Comparison of ENCODE assay signal across 1 cellular context in genomic region chr17:2400877-2401425, GRCh38.
A peak's percentile ranks its signal among the peaks of the same experiment; 100 is the strongest.
TF ChIP-seq lines count a peak whose summit lies in the region.

TSS of gene MNT (minus strand) at chr17:2401060. CDS start at chr17:2400712, 348 bp downstream.

TF ChIP-seq in HepG2, 621 proteins besides CTCF, POLR2A, EP300 and RAD21 (continued from another document and continues in another):
- TF ChIP-seq, protein P1, sequence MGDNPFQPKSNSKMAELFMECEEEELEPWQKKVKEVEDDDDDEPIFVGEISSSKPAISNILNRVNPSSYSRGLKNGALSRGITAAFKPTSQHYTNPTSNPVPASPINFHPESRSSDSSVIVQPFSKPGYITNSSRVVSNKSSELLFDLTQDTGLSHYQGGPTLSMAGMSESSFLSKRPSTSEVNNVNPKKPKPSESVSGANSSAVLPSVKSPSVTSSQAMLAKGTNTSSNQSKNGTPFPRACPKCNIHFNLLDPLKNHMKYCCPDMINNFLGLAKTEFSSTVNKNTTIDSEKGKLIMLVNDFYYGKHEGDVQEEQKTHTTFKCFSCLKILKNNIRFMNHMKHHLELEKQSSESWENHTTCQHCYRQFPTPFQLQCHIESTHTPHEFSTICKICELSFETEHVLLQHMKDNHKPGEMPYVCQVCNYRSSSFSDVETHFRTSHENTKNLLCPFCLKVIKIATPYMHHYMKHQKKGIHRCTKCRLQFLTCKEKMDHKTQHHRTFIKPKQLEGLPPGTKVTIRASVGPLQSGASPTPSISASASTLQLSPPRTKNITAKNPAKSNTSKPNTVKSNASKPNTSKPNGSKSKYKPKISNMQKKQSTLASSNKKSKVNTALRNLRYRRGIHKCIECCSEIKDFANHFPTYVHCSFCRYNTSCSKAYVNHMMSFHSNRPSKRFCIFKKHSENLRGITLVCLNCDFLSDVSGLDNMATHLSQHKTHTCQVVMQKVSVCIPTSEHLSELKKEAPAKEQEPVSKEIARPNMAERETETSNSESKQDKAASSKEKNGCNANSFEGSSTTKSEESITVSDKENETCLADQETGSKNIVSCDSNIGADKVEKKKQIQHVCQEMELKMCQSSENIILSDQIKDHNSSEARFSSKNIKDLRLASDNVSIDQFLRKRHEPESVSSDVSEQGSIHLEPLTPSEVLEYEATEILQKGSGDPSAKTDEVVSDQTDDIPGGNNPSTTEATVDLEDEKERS (CRISPR knock-in tag; IDR thresholded peaks at IDR 0.05), result no peak
- TF ChIP-seq, protein P2, sequence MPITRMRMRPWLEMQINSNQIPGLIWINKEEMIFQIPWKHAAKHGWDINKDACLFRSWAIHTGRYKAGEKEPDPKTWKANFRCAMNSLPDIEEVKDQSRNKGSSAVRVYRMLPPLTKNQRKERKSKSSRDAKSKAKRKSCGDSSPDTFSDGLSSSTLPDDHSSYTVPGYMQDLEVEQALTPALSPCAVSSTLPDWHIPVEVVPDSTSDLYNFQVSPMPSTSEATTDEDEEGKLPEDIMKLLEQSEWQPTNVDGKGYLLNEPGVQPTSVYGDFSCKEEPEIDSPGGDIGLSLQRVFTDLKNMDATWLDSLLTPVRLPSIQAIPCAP (CRISPR knock-in tag; IDR thresholded peaks at IDR 0.05; ENCODE audit: low read depth), result no peak
- TF ChIP-seq ZZZ3 (CRISPR knock-in tag; IDR thresholded peaks at IDR 0.05; ENCODE audit: borderline replicate concordance), result no peak
- TF ChIP-seq ZNF292 (CRISPR knock-in tag; IDR thresholded peaks at IDR 0.05; ENCODE audit: borderline replicate concordance, low read depth), result no peak
- no peak for TF ChIP-seq ZNF75D (CRISPR knock-in tag; IDR thresholded peaks at IDR 0.05; ENCODE audit: borderline replicate concordance)
- no peak for TF ChIP-seq CC2D1A (CRISPR knock-in tag; IDR thresholded peaks at IDR 0.05)
- TF ChIP-seq GABPA (IDR thresholded peaks at IDR 0.05; ENCODE audit: low read depth, low read length), result 0 out of 2 replicates have a peak, but pooled peaks have one; percentile 3
- no peak for TF ChIP-seq GABPA (CRISPR knock-in tag; IDR thresholded peaks at IDR 0.05; ENCODE audit: low read depth)
- TF ChIP-seq NFRKB (IDR thresholded peaks at IDR 0.05), result peak; percentile 83
- no peak for TF ChIP-seq ZNF12 (CRISPR knock-in tag; IDR thresholded peaks at IDR 0.05)
- no peak for TF ChIP-seq SPEN (CRISPR knock-in tag; IDR thresholded peaks at IDR 0.05; ENCODE audit: low read depth)
- TF ChIP-seq ZNF333 (CRISPR knock-in tag; IDR thresholded peaks at IDR 0.05; ENCODE audit: borderline replicate concordance), result no peak
- TF ChIP-seq ZBTB42 (CRISPR knock-in tag; IDR thresholded peaks at IDR 0.05), result no peak
- TF ChIP-seq, protein P3, sequence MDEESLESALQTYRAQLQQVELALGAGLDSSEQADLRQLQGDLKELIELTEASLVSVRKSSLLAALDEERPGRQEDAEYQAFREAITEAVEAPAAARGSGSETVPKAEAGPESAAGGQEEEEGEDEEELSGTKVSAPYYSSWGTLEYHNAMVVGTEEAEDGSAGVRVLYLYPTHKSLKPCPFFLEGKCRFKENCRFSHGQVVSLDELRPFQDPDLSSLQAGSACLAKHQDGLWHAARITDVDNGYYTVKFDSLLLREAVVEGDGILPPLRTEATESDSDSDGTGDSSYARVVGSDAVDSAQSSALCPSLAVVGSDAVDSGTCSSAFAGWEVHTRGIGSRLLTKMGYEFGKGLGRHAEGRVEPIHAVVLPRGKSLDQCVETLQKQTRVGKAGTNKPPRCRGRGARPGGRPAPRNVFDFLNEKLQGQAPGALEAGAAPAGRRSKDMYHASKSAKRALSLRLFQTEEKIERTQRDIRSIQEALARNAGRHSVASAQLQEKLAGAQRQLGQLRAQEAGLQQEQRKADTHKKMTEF (CRISPR knock-in tag; IDR thresholded peaks at IDR 0.05), result no peak; the same call in 1 of the 2 replicates
- TF ChIP-seq, protein P4, sequence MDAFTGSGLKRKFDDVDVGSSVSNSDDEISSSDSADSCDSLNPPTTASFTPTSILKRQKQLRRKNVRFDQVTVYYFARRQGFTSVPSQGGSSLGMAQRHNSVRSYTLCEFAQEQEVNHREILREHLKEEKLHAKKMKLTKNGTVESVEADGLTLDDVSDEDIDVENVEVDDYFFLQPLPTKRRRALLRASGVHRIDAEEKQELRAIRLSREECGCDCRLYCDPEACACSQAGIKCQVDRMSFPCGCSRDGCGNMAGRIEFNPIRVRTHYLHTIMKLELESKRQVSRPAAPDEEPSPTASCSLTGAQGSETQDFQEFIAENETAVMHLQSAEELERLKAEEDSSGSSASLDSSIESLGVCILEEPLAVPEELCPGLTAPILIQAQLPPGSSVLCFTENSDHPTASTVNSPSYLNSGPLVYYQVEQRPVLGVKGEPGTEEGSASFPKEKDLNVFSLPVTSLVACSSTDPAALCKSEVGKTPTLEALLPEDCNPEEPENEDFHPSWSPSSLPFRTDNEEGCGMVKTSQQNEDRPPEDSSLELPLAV (CRISPR knock-in tag; conservative IDR thresholded peaks at IDR 0.05; ENCODE audit: low read depth), result no peak
- TF ChIP-seq, protein P5, sequence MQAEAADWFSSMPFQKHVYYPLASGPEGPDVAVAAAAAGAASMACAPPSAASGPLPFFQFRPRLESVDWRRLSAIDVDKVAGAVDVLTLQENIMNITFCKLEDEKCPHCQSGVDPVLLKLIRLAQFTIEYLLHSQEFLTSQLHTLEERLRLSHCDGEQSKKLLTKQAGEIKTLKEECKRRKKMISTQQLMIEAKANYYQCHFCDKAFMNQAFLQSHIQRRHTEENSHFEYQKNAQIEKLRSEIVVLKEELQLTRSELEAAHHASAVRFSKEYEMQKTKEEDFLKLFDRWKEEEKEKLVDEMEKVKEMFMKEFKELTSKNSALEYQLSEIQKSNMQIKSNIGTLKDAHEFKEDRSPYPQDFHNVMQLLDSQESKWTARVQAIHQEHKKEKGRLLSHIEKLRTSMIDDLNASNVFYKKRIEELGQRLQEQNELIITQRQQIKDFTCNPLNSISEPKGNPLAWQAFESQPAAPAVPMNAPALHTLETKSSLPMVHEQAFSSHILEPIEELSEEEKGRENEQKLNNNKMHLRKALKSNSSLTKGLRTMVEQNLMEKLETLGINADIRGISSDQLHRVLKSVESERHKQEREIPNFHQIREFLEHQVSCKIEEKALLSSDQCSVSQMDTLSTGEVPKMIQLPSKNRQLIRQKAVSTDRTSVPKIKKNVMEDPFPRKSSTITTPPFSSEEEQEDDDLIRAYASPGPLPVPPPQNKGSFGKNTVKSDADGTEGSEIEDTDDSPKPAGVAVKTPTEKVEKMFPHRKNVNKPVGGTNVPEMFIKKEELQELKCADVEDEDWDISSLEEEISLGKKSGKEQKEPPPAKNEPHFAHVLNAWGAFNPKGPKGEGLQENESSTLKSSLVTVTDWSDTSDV (CRISPR knock-in tag; IDR thresholded peaks at IDR 0.05), result 0 out of 2 replicates have a peak, but pooled peaks have one; percentile 40
- TF ChIP-seq ZMAT3 (CRISPR knock-in tag; conservative IDR thresholded peaks at IDR 0.05), result no peak
- TF ChIP-seq GATAD2A (CRISPR knock-in tag; IDR thresholded peaks at IDR 0.05), result peak; percentile 62
- no peak for TF ChIP-seq KLF13 (CRISPR knock-in tag; IDR thresholded peaks at IDR 0.05)
- no peak for TF ChIP-seq REXO4 (CRISPR knock-in tag; IDR thresholded peaks at IDR 0.05; ENCODE audit: borderline replicate concordance)
- TF ChIP-seq MED1 (CRISPR knock-in tag; IDR thresholded peaks at IDR 0.05), result peak; percentile 26
- TF ChIP-seq NR2C2 (CRISPR knock-in tag; IDR thresholded peaks at IDR 0.05; ENCODE audit: borderline replicate concordance), result peak; percentile 45; the same call in 1 of the 2 replicates
- 0 out of 2 replicates have a peak, but pooled peaks have one; percentile 21 for TF ChIP-seq MXD1 (CRISPR knock-in tag; IDR thresholded peaks at IDR 0.05)
- TF ChIP-seq SAFB2 (CRISPR knock-in tag; IDR thresholded peaks at IDR 0.05; ENCODE audit: borderline replicate concordance, low read depth), result peak; percentile 23; the same call in 1 of the 2 replicates
- no peak for TF ChIP-seq NFKB2 (CRISPR knock-in tag; IDR thresholded peaks at IDR 0.05; ENCODE audit: borderline replicate concordance)
- peak; percentile 72 for TF ChIP-seq HNRNPLL (IDR thresholded peaks at IDR 0.05; ENCODE audit: low read depth, low read length, poor library complexity, severe bottlenecking)
- TF ChIP-seq ZHX2 (IDR thresholded peaks at IDR 0.05; ENCODE audit: low read depth), result peak; percentile 71; the same call in 1 of the 2 replicates
- no peak for TF ChIP-seq ZHX2 (CRISPR knock-in tag; IDR thresholded peaks at IDR 0.05; ENCODE audit: borderline replicate concordance)
- TF ChIP-seq ZMYM3 (CRISPR knock-in tag; IDR thresholded peaks at IDR 0.05), result no peak
- peak; percentile 42; the same call in 1 of the 2 replicates for TF ChIP-seq ZNF816 (CRISPR knock-in tag; IDR thresholded peaks at IDR 0.05; ENCODE audit: borderline replicate concordance)
- peak; percentile 33; the same call in 1 of the 2 replicates for TF ChIP-seq SRF (IDR thresholded peaks at IDR 0.05; ENCODE audit: low read depth, low read length)
- peak; percentile 99 for TF ChIP-seq MAZ (IDR thresholded peaks at IDR 0.05; ENCODE audit: borderline replicate concordance, low read depth, low read length)
- peak; percentile 86 for TF ChIP-seq MAZ (CRISPR knock-in tag; IDR thresholded peaks at IDR 0.05; ENCODE audit: low read depth)
- no peak for TF ChIP-seq THYN1 (CRISPR knock-in tag; IDR thresholded peaks at IDR 0.05; ENCODE audit: borderline replicate concordance, low read depth)
- TF ChIP-seq HNF1A (IDR thresholded peaks at IDR 0.05; ENCODE audit: low read depth), result no peak
- no peak for TF ChIP-seq HNF1A (CRISPR knock-in tag; IDR thresholded peaks at IDR 0.05; ENCODE audit: borderline replicate concordance)
- 0 out of 2 replicates have a peak, but pooled peaks have one; percentile 8 for TF ChIP-seq KLF9 (CRISPR knock-in tag; IDR thresholded peaks at IDR 0.05; ENCODE audit: low read depth)
- no peak; the same call in 1 of the 2 replicates for TF ChIP-seq ZNF563 (CRISPR knock-in tag; IDR thresholded peaks at IDR 0.05)
- 0 out of 2 replicates have a peak, but pooled peaks have one; percentile 34 for TF ChIP-seq SNAPC5 (CRISPR knock-in tag; IDR thresholded peaks at IDR 0.05; ENCODE audit: borderline replicate concordance)
- peak; percentile 18; the same call in 1 of the 2 replicates for TF ChIP-seq RXRB (CRISPR knock-in tag; IDR thresholded peaks at IDR 0.05; ENCODE audit: borderline replicate concordance)
